1 cellular context compared by ENCODE assay signal in the genomic region with DNA sequence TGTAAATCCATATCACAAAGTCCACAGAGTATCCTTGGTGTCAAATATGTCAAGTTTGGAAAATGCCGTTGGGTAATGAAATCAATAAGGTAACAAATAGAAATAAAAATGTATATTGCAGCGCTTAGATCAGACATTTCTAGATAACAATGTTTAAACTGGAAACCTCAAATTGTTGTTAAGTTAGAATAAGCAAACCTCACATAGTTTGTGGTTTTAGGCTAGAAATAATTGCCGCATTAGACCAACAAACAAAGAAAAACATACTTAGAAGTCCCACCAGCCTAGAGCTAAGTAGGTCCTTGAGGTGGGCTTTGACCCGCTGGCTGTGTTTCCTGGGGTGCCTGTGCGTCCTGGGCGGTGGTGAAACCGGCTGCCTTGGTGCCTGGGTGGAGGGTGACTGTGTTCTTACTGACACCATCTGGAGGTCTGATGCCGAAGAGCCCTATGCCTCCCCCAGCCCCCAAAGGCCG.
TF ChIP-seq lines count a peak whose summit lies in the region.

No MANE protein-coding gene starts in this region.

TF ChIP-seq in HEK293, 187 proteins besides CTCF, POLR2A, EP300 and RAD21 (continued from another document):
- TF ChIP-seq, protein P1, sequence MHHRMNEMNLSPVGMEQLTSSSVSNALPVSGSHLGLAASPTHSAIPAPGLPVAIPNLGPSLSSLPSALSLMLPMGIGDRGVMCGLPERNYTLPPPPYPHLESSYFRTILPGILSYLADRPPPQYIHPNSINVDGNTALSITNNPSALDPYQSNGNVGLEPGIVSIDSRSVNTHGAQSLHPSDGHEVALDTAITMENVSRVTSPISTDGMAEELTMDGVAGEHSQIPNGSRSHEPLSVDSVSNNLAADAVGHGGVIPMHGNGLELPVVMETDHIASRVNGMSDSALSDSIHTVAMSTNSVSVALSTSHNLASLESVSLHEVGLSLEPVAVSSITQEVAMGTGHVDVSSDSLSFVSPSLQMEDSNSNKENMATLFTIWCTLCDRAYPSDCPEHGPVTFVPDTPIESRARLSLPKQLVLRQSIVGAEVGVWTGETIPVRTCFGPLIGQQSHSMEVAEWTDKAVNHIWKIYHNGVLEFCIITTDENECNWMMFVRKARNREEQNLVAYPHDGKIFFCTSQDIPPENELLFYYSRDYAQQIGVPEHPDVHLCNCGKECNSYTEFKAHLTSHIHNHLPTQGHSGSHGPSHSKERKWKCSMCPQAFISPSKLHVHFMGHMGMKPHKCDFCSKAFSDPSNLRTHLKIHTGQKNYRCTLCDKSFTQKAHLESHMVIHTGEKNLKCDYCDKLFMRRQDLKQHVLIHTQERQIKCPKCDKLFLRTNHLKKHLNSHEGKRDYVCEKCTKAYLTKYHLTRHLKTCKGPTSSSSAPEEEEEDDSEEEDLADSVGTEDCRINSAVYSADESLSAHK (tag by site-specific recombination; IDR thresholded peaks at IDR 0.05) = no peak
- TF ChIP-seq, protein P2, sequence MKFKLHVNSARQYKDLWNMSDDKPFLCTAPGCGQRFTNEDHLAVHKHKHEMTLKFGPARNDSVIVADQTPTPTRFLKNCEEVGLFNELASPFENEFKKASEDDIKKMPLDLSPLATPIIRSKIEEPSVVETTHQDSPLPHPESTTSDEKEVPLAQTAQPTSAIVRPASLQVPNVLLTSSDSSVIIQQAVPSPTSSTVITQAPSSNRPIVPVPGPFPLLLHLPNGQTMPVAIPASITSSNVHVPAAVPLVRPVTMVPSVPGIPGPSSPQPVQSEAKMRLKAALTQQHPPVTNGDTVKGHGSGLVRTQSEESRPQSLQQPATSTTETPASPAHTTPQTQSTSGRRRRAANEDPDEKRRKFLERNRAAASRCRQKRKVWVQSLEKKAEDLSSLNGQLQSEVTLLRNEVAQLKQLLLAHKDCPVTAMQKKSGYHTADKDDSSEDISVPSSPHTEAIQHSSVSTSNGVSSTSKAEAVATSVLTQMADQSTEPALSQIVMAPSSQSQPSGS (tag by site-specific recombination; IDR thresholded peaks at IDR 0.05; ENCODE audit: low read depth) = no peak
- 0 out of 2 replicates have a peak, but pooled peaks have one; percentile 25 for TF ChIP-seq GLI2 (tag by site-specific recombination; IDR thresholded peaks at IDR 0.05; ENCODE audit: borderline replicate concordance, low read depth)
- peak; percentile 4; the same call in 1 of the 2 replicates for TF ChIP-seq ZNF600 (tag by site-specific recombination; IDR thresholded peaks at IDR 0.05)
- TF ChIP-seq ZNF843 (tag by site-specific recombination; IDR thresholded peaks at IDR 0.05) = peak; percentile 49; the same call in 1 of the 2 replicates
- TF ChIP-seq ZNF423 (tag by site-specific recombination; IDR thresholded peaks at IDR 0.05) = peak; percentile 63; the same call in 1 of the 2 replicates
- peak; percentile 80 for TF ChIP-seq GLIS1 (tag by site-specific recombination; IDR thresholded peaks at IDR 0.05)
- TF ChIP-seq, protein P3, sequence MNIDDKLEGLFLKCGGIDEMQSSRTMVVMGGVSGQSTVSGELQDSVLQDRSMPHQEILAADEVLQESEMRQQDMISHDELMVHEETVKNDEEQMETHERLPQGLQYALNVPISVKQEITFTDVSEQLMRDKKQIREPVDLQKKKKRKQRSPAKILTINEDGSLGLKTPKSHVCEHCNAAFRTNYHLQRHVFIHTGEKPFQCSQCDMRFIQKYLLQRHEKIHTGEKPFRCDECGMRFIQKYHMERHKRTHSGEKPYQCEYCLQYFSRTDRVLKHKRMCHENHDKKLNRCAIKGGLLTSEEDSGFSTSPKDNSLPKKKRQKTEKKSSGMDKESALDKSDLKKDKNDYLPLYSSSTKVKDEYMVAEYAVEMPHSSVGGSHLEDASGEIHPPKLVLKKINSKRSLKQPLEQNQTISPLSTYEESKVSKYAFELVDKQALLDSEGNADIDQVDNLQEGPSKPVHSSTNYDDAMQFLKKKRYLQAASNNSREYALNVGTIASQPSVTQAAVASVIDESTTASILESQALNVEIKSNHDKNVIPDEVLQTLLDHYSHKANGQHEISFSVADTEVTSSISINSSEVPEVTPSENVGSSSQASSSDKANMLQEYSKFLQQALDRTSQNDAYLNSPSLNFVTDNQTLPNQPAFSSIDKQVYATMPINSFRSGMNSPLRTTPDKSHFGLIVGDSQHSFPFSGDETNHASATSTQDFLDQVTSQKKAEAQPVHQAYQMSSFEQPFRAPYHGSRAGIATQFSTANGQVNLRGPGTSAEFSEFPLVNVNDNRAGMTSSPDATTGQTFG (tag by site-specific recombination; IDR thresholded peaks at IDR 0.05; ENCODE audit: borderline replicate concordance) = no peak
- no peak for TF ChIP-seq ZNF239 (tag by site-specific recombination; IDR thresholded peaks at IDR 0.05)
- TF ChIP-seq ZNF138 (tag by site-specific recombination; IDR thresholded peaks at IDR 0.05; ENCODE audit: borderline replicate concordance) = no peak
- no peak for TF ChIP-seq MYNN (tag by site-specific recombination; IDR thresholded peaks at IDR 0.05; ENCODE audit: borderline replicate concordance)
